In genomic region chrX:23887448-23887847, GRCh38 we compare ENCODE assay signal across 18 cellular contexts. TPM values are rescaled to one million over a fixed set of nuclear protein-coding genes. Genes with fewer than 3 reads are reported as not detected.
DNase-seq lines count a peak whose midpoint lies in the region; ATAC-seq, FAIRE-seq and TF ChIP-seq lines count a peak whose summit lies in the region.
"Had no signal": no experiment of that assay in that cellular context is flagged by ENCODE, and none has a peak within 500 bp of the region (broad histone marks: within the 10 kb centered on the region; RNA-seq: fewer than 3 reads in every experiment).

No MANE protein-coding gene starts in this region.

- H3K4me2 ChIP-seq in A549 (no peak overlapping the region), parathyroid adenoma (ENCODE audit: low read length) (no peak overlapping the region)

- CTCF ChIA-PET in A549 (lab: Yijun Ruan, JAX), result interaction anchor here (3.0 to 3.4 kb wide), 2 partner anchors 14 to 105 kb away, joined by 21 to 32 read pairs; partner anchors contain the start of gene SAT1
- CTCF ChIA-PET in Panc1 (lab: Charles Lee), result no interaction called here

- TF ChIP-seq CTCF in A549 (IDR thresholded peaks at IDR 0.05) (no peak), Panc1 (IDR thresholded peaks at IDR 0.05) (no peak), parathyroid adenoma (IDR thresholded peaks at IDR 0.05) (no peak)

- H3K79me2 ChIP-seq in parathyroid adenoma, result no peaks in the 10 kb centered on the region

- H3K27ac Mint-ChIP-seq in immature natural killer cell, result no peak overlapping the region
- H3K27ac Mint-ChIP-seq: CD14-positive monocyte had no signal

- TF ChIP-seq RAD21 in A549 (conservative IDR thresholded peaks at IDR 0.05 in 1 of 2, IDR thresholded peaks at IDR 0.05 in 1 of 2), result no peak

- H3K36me3 Mint-ChIP-seq in immature natural killer cell, result peaks cover 0 to 9% (median 0%) of the 10 kb centered on the region in 3 donors
- H3K36me3 Mint-ChIP-seq: CD14-positive monocyte had no signal

- no peaks in the 10 kb centered on the region for H3K9me3 Mint-ChIP-seq in immature natural killer cell

- no peaks in the 10 kb centered on the region for H3K9me3 ChIP-seq in A549
- H3K9me3 ChIP-seq in Panc1 (ENCODE audit: control insufficient read depth, insufficient read depth, low read depth, low read length), result no peaks in the 10 kb centered on the region
- H3K9me3 ChIP-seq in parathyroid adenoma (ENCODE audit: control insufficient read depth, low read length), result no peaks in the 10 kb centered on the region

- POLR2A ChIA-PET in A549 (lab: Yijun Ruan, JAX) (interaction anchor here (2.9 kb wide), 1 partner anchor 104 kb away, joined by 46 read pairs; the partner anchor contains the start of gene SAT1), Panc1 (lab: Charles Lee) (no interaction called here)

- H3K27me3 ChIP-seq in Panc1 (ENCODE audit: control insufficient read depth, insufficient read depth, low read length) (no peaks in the 10 kb centered on the region), parathyroid adenoma (ENCODE audit: control insufficient read depth, insufficient read depth, low read length) (no peaks in the 10 kb centered on the region)

- in situ Hi-C loops in Panc1 (cut with HindIII; ENCODE audit: low pct_unique_long_range_greater_than_20kb, low sequenced_read_pairs), result no loop called here

- 85% methylated on average over 2 of the region's 6 CpGs for WGBS in A549 (ENCODE audit: missing lambda C conversion rate)

- FAIRE-seq in A549 (lab: Jason Lieb, UNC), result no peak
- FAIRE-seq: GM18507 had no signal

- DNase-seq in A549 (ENCODE audit: low read depth in 1 of 2, low spot score in 1 of 2) (no peak), Panc1 (ENCODE audit: low read depth, low spot score) (no peak), epidermal melanocyte (ENCODE audit: insufficient read length, low spot score) (no peak), immature natural killer cell (no peak), retina (no peak)
- DNase-seq: COR-L47, HCEC 1CT, NCI-H1436 treated with DMSO at 0.1 percent for 48 hours, NCI-H2081 treated with DMSO at 0.1 percent for 48 hours, NCI-H526, PC-3 had no signal

- H3K27me3 Mint-ChIP-seq in immature natural killer cell (ENCODE audit: low read depth in 3 of 3), result peaks cover 0 to 2% (median 0%) of the 10 kb centered on the region in 3 donors

- H3K9ac ChIP-seq in parathyroid adenoma, result no peak overlapping the region

- no peaks in the 10 kb centered on the region for H3K36me3 ChIP-seq in Panc1 (ENCODE audit: control insufficient read depth, insufficient read depth, low read length)
- no peaks in the 10 kb centered on the region for H3K36me3 ChIP-seq in parathyroid adenoma (ENCODE audit: control insufficient read depth, insufficient read depth, low read length)

- no peak for TF ChIP-seq EP300 in A549 (IDR thresholded peaks at IDR 0.05)

- H2AFZ ChIP-seq in parathyroid adenoma, result no peak overlapping the region

- no peak for TF ChIP-seq POLR2A in A549 (IDR thresholded peaks at IDR 0.05; ENCODE audit: low read length)

- H3K4me1 ChIP-seq in A549 (peaks cover 76% of the 10 kb centered on the region), Panc1 (ENCODE audit: control insufficient read depth, insufficient read depth, low read length) (peaks cover 21% of the 10 kb centered on the region), parathyroid adenoma (no peaks in the 10 kb centered on the region)

- BruUV-seq in Panc1 (replicated peaks; lab: Mats Ljungman, UMichigan), result no TSS peak

- no peak for ATAC-seq in A549
- no peak for ATAC-seq in Panc1
- peak; percentile 33 for ATAC-seq in esophagus mucosa
- no peak for ATAC-seq in GM21619 (IDR thresholded peaks at IDR 0.05; ENCODE audit: unreplicated experiment)
- ATAC-seq: PC-3 had no signal

- H3K27ac ChIP-seq in A549 (peak overlapping the region; percentile 88 to 97), Panc1 (ENCODE audit: low read length) (peak overlapping the region; percentile 75; the same call in 1 of the 2 replicates), parathyroid adenoma (peak overlapping the region; percentile 54)

- intact Hi-C loops in Panc1 (cut with micrococcal nuclease; ENCODE audit: unreplicated experiment), result no loop called here

- peaks cover 12 to 15% of the 10 kb centered on the region in 2 donors for H3K4me1 Mint-ChIP-seq in immature natural killer cell

- no peak overlapping the region for H3K4me3 ChIP-seq in A549
- H3K4me3 ChIP-seq in Panc1 (ENCODE audit: low read depth in 2 of 2, low read length in 2 of 2), result no peak overlapping the region
- no peak overlapping the region for H3K4me3 ChIP-seq in parathyroid adenoma (ENCODE audit: low read depth, low read length)

- H3K4me3 Mint-ChIP-seq in immature natural killer cell, result no peak overlapping the region
- H3K4me3 Mint-ChIP-seq: CD14-positive monocyte had no signal

TF ChIP-seq in A549, 52 proteins besides CTCF, POLR2A, EP300 and RAD21:
- TF ChIP-seq GATA3 (IDR thresholded peaks at IDR 0.05; ENCODE audit: borderline replicate concordance), result no peak
- no peak for TF ChIP-seq MYC (IDR thresholded peaks at IDR 0.05; ENCODE audit: borderline replicate concordance, low read length)
- no peak for TF ChIP-seq SREBF2 (IDR thresholded peaks at IDR 0.05)
- no peak for TF ChIP-seq PHF8 (IDR thresholded peaks at IDR 0.05; ENCODE audit: borderline replicate concordance, low read depth)
- TF ChIP-seq MAZ (IDR thresholded peaks at IDR 0.05; ENCODE audit: borderline replicate concordance, low read depth, low read length), result no peak
- TF ChIP-seq TP53 (CRISPR knock-in tag; IDR thresholded peaks at IDR 0.05), result no peak
- TF ChIP-seq RFX5 (IDR thresholded peaks at IDR 0.05), result no peak
- no peak for TF ChIP-seq NR3C1 (IDR thresholded peaks at IDR 0.05)
- TF ChIP-seq MAFK (IDR thresholded peaks at IDR 0.05; ENCODE audit: partially characterized antibody), result no peak
- no peak for TF ChIP-seq E2F6 (IDR thresholded peaks at IDR 0.05; ENCODE audit: borderline replicate concordance, low read depth)
- no peak for TF ChIP-seq ZSCAN20 (CRISPR knock-in tag; IDR thresholded peaks at IDR 0.05)
- no peak for TF ChIP-seq HDAC2 (IDR thresholded peaks at IDR 0.05)
- no peak for TF ChIP-seq CHD4 (IDR thresholded peaks at IDR 0.05; ENCODE audit: borderline replicate concordance)
- no peak for TF ChIP-seq HMGXB4 (CRISPR knock-in tag; IDR thresholded peaks at IDR 0.05; ENCODE audit: borderline replicate concordance)
- no peak for TF ChIP-seq CBX2 (IDR thresholded peaks at IDR 0.05; ENCODE audit: borderline replicate concordance, low read depth)
- no peak for TF ChIP-seq ATOH8 (CRISPR knock-in tag; IDR thresholded peaks at IDR 0.05; ENCODE audit: low read depth)
- no peak for TF ChIP-seq JUN (IDR thresholded peaks at IDR 0.05)
- no peak for TF ChIP-seq KDM1A (IDR thresholded peaks at IDR 0.05; ENCODE audit: low read depth)

RNA-seq across cellular contexts. Expression of gene APOO, which starts 20.3 kb away (rescaled TPM):
- 48.5 and 59.4 TPM in 2 replicates for polyA plus RNA-seq in A549 (2011; rRNA removed)
- polyA plus RNA-seq in A549 (2012; cell fraction: cytosol; rRNA removed), result 30.5 and 33.8 TPM in 2 replicates
- polyA plus RNA-seq in A549 (2012; cell fraction: nucleus; rRNA removed), result 10.6 and 10.7 TPM in 2 replicates
- 33.3 to 35.1 TPM (median 33.5 TPM) in 3 replicates for polyA plus RNA-seq in A549 (2017; fragmentation: RNase III; extraction: RNeasy Plus Mini Kit Qiagen cat#74134 plus additional on column Dnase treatment)
- polyA minus RNA-seq in A549 (2011; rRNA and poly(A)+ RNA removed), result 9.4 and 9.8 TPM in 2 replicates
- total RNA-seq in Panc1 (2021; ENCODE audit: unreplicated experiment), result 36.8 TPM
- polyA plus RNA-seq in Panc1 (2012; ENCODE audit: insufficient read length), result 23.2 TPM
- total RNA-seq in esophagus mucosa, result 18.4 TPM
- 10 to 100 TPM; 18.8 to 23.6 (median 20.7) TPM for polyA plus RNA-seq in immature natural killer cell

RNA-seq across cellular contexts. Expression of gene CXorf58, which starts 20.4 kb away (rescaled TPM):
- 0.37 and 0.47 TPM in 2 replicates for polyA plus RNA-seq in A549 (2011; rRNA removed)
- polyA plus RNA-seq in A549 (2012; cell fraction: cytosol; rRNA removed), result 0.04 and 0.09 TPM in 2 replicates
- 0.02 and 0.10 TPM in 2 replicates for polyA plus RNA-seq in A549 (2012; cell fraction: nucleus; rRNA removed)
- 0.07 to 0.16 TPM (median 0.15 TPM) in 3 replicates for polyA plus RNA-seq in A549 (2017; fragmentation: RNase III; extraction: RNeasy Plus Mini Kit Qiagen cat#74134 plus additional on column Dnase treatment)
- polyA minus RNA-seq in A549 (2011; rRNA and poly(A)+ RNA removed), result not detected in 2 replicates
- total RNA-seq in Panc1 (2021; ENCODE audit: unreplicated experiment), result 0.41 TPM
- polyA plus RNA-seq in Panc1 (2012; ENCODE audit: insufficient read length), result 0.13 TPM
- total RNA-seq in esophagus mucosa, result not detected
- polyA plus RNA-seq in immature natural killer cell, result not detected
- total RNA-seq: A172, HT-29, PC-3 had no signal
- polyA plus RNA-seq: CD14-positive monocyte had no signal
